8 cellular contexts compared by ENCODE assay signal in the genomic region with DNA sequence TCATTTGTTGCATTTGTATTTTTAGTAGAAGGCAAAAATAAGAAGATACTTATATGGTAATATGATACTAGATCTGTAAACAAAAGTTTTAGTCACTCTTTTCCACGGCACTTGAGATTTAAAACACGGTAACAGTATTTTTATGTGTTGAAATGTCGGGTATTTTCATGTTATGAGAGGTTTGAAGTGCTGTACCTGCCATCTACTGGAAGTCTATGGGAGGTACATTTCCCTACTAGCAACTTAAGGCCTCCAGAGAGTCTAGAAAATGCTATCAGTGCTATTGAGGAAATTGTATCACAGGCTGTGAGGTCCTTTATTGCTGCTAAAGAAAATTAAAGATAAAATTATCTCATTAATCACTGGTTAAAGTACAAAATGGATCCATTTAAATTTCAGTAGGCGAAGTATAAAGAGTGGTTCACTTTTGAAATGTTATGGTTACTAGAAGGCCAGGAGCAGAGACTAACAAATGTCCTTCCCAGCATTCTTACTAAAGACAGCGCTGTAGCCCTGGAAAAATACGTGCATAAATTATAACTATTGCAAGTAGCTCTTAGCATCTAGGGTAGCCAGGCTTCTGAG.
A peak's percentile ranks its signal among the peaks of the same experiment; 100 is the strongest.
DNase-seq lines count a peak whose midpoint lies in the region; ATAC-seq, FAIRE-seq and TF ChIP-seq lines count a peak whose summit lies in the region.

No MANE protein-coding gene starts in this region.

- no peaks in the 10 kb centered on the region for H3F3A ChIP-seq in DOHH2 (ENCODE audit: control insufficient read depth, insufficient read depth)

- H3K4me1 Mint-ChIP-seq in brain: peaks cover 45% of the 10 kb centered on the region

- H3K27ac Mint-ChIP-seq in brain: peak overlapping the region in 3 of 5 experiments; percentile 11 to 56 (median 50)

- WGBS in upper lobe of left lung, 2 donors: 33 to 35% methylated on average over 6 of the region's 6 CpGs

- H3K27me3 Mint-ChIP-seq in brain: no peaks in the 10 kb centered on the region

- H3K4me3 ChIP-seq in DOHH2 (ENCODE audit: low read length) (no peak overlapping the region), keratinocyte (ENCODE audit: control insufficient read depth in 2 of 3, extremely low read depth in 1 of 3, insufficient read depth in 2 of 3, low read depth in 1 of 3, low read length in 3 of 3) (no peak overlapping the region), upper lobe of left lung (no peak overlapping the region)

- no peaks in the 10 kb centered on the region for H3K36me3 Mint-ChIP-seq in brain

- TF ChIP-seq POLR2A in upper lobe of left lung (IDR thresholded peaks at IDR 0.05): no peak

- H3K9me3 ChIP-seq in DOHH2 (ENCODE audit: control insufficient read depth, insufficient read depth, low read length): no peaks in the 10 kb centered on the region
- no peaks in the 10 kb centered on the region for H3K9me3 ChIP-seq in keratinocyte (ENCODE audit: control insufficient read depth, low read depth, low read length)
- H3K9me3 ChIP-seq in upper lobe of left lung: no peaks in the 10 kb centered on the region

- TF ChIP-seq CTCF in DOHH2 (IDR thresholded peaks at IDR 0.05; ENCODE audit: low read depth, low read length, poor library complexity, severe bottlenecking) (peak; percentile 33), brain (conservative IDR thresholded peaks at IDR 0.05) (peak; percentile 83 to 91), keratinocyte (optimal IDR thresholded peaks at IDR 0.05 in 1 of 3, IDR thresholded peaks at IDR 0.05 in 1 of 3, conservative IDR thresholded peaks at IDR 0.05 in 1 of 3; ENCODE audit: extremely low read depth in 1 of 3, insufficient read depth in 2 of 3, low read length in 3 of 3) (peak; percentile 14 to 54 (median 48)), upper lobe of left lung (IDR thresholded peaks at IDR 0.05) (peak; percentile 45 to 72 (median 56))

- ATAC-seq in HG03060 (IDR thresholded peaks at IDR 0.05; ENCODE audit: low read depth, unreplicated experiment) (peak; percentile 47), upper lobe of left lung (ENCODE audit: low FRiP score in 2 of 2) (peak in 1 of 2 donors; percentile 84), HG03095 (IDR thresholded peaks at IDR 0.05; ENCODE audit: unreplicated experiment) (no peak), HG02970 (IDR thresholded peaks at IDR 0.05; ENCODE audit: low FRiP score, unreplicated experiment) (no peak)

- no peak for TF ChIP-seq EP300 in upper lobe of left lung (IDR thresholded peaks at IDR 0.05)

- no peak overlapping the region for H3K9ac ChIP-seq in keratinocyte (ENCODE audit: control insufficient read depth, extremely low read depth, insufficient read depth, low read length)

- FAIRE-seq in keratinocyte (lab: Jason Lieb, UNC): no peak

- peak overlapping the region in 3 of 5 experiments; percentile 18 to 58 (median 22) for H3K4me3 Mint-ChIP-seq in brain

- H3K9me1 ChIP-seq in keratinocyte (ENCODE audit: control insufficient read depth, extremely low read depth, insufficient read depth, low read length): no peaks in the 10 kb centered on the region

- no peaks in the 10 kb centered on the region for H3K9me2 ChIP-seq in DOHH2 (replicated peaks; ENCODE audit: control insufficient read depth, low read length)

- H3K4me1 ChIP-seq in DOHH2 (ENCODE audit: control insufficient read depth, low read length): no peaks in the 10 kb centered on the region
- H3K4me1 ChIP-seq in keratinocyte (ENCODE audit: control insufficient read depth, extremely low read depth, insufficient read depth, low read length): no peaks in the 10 kb centered on the region
- H3K4me1 ChIP-seq in upper lobe of left lung: no peaks in the 10 kb centered on the region

- DNase-seq in NCI-H345 (lab: John Stamatoyannopoulos, UW): peak; percentile 58
- DNase-seq in keratinocyte (ENCODE audit: low read depth, low spot score): no peak
- DNase-seq in upper lobe of left lung: no peak

- no peaks in the 10 kb centered on the region for H3K79me2 ChIP-seq in DOHH2 (ENCODE audit: control insufficient read depth, low read length)
- no peaks in the 10 kb centered on the region for H3K79me2 ChIP-seq in keratinocyte (ENCODE audit: control insufficient read depth, insufficient read depth, low read length)

- dilution Hi-C loops in keratinocyte (cut with MboI; ENCODE audit: extremely low pct_ligation_motif_present, low sequenced_read_pairs): no loop called here

- H3K9me3 Mint-ChIP-seq in brain: peaks cover 0 to 32% (median 6%) of the 10 kb centered on the region in 5 experiments

- H3K27ac ChIP-seq in DOHH2 (ENCODE audit: low read depth, low read length): no peak overlapping the region
- no peak overlapping the region for H3K27ac ChIP-seq in keratinocyte (ENCODE audit: control insufficient read depth, insufficient read depth, low read length)
- H3K27ac ChIP-seq in upper lobe of left lung: no peak overlapping the region

- H2AFZ ChIP-seq in keratinocyte (ENCODE audit: control insufficient read depth, low read length): peak overlapping the region; percentile 36

- H4K20me1 ChIP-seq in DOHH2 (ENCODE audit: control insufficient read depth, insufficient read depth, low read depth, low read length) (no peaks in the 10 kb centered on the region), keratinocyte (ENCODE audit: control insufficient read depth, extremely low read depth, insufficient read depth, low read length) (no peaks in the 10 kb centered on the region)

- H3K27me3 ChIP-seq in DOHH2 (ENCODE audit: control insufficient read depth, low read length) (no peaks in the 10 kb centered on the region), keratinocyte (ENCODE audit: control insufficient read depth, extremely low read depth, insufficient read depth, low read length) (no peaks in the 10 kb centered on the region), upper lobe of left lung (no peaks in the 10 kb centered on the region)

- no peak overlapping the region for H3K4me2 ChIP-seq in DOHH2 (ENCODE audit: low read length)
- H3K4me2 ChIP-seq in keratinocyte (ENCODE audit: control insufficient read depth, extremely low read depth, insufficient read depth, low read depth, low read length): no peak overlapping the region

- H3K36me3 ChIP-seq in DOHH2 (ENCODE audit: control insufficient read depth, low read length): no peaks in the 10 kb centered on the region
- no peaks in the 10 kb centered on the region for H3K36me3 ChIP-seq in keratinocyte (ENCODE audit: control insufficient read depth in 2 of 2, extremely low read depth in 1 of 2, insufficient read depth in 2 of 2, low read length in 2 of 2)
- H3K36me3 ChIP-seq in upper lobe of left lung: no peaks in the 10 kb centered on the region

Comparison
In these comparisons a context has a peak if more than half of its experiments do, and no peak if none do; other contexts are left out.
1. CTCF ChIP-seq: peak in every context shown above with its lines; median percentile 87 in brain; 56 in upper lobe of left lung; 48 in keratinocyte; 33 in DOHH2.